Comparison of ENCODE assay signal across 38 cellular contexts in genomic region chr3:146757759-146758158, GRCh38.
"Had no signal": no experiment of that assay in that cellular context is flagged by ENCODE, and none has a peak within 500 bp of the region (broad histone marks: within the 10 kb centered on the region; RNA-seq: fewer than 3 reads in every experiment).

No MANE protein-coding gene starts in this region.

- H3K9me3 ChIP-seq: adrenal gland, ascending aorta, body of pancreas, breast epithelium had no signal

- H3K27ac ChIP-seq: adrenal gland, ascending aorta, body of pancreas, brain microvascular endothelial cell, breast epithelium, cardiac muscle cell had no signal

- H3K4me1 ChIP-seq: adrenal gland, ascending aorta, body of pancreas, breast epithelium had no signal

- H3K9me3 Mint-ChIP-seq: activated naive CD4-positive, alpha-beta T cell treated with anti-CD3 and anti-CD28 coated beads, Interleukin-2, amount 10 ng/mL, durations not matched to agents 7 days and 5 days; activated naive CD8-positive, alpha-beta T cell treated with anti-CD3 and anti-CD28 coated beads for 36 hours; activated naive CD8-positive, alpha-beta T cell treated with anti-CD3 and anti-CD28 coated beads, Interleukin-2, amount 10 ng/mL, durations not matched to agents 7 days and 5 days; activated naive CD8-positive, alpha-beta T cell treated with anti-CD3 and anti-CD28 coated beads, Interleukin-2, amount 50 U/mL, for 24 hours; activated T-helper 1 cell treated with anti-CD3 and anti-CD28 coated beads, Interleukin-12 subunit alpha, Interleukin-12 subunit beta, Interleukin-2, Interleukin-4 antibody, amounts not matched to agents 30 ng/mL and 10 ng/mL and 1 ng/mL, durations not matched to agents 14 hours and 24 hours and 36 hours; activated T-helper 2 cell treated with anti-CD3 and anti-CD28 coated beads, Interferon-gamma antibody, Interleukin-2, Interleukin-4, amounts not matched to agents 10 μg/mL and 5 μg/mL and 100 μg/mL, durations not matched to agents 14 hours and 24 hours and 36 hours; brain had no signal

- H3K4me3 ChIP-seq: adrenal gland, ascending aorta, body of pancreas, breast epithelium, cardiac muscle cell had no signal

- H3K36me3 Mint-ChIP-seq: activated naive CD4-positive, alpha-beta T cell treated with anti-CD3 and anti-CD28 coated beads, Interleukin-2, amount 10 ng/mL, durations not matched to agents 7 days and 5 days; activated naive CD4-positive, alpha-beta T cell treated with anti-CD3 and anti-CD28 coated beads, Interleukin-2, amount 50 U/mL, for 24 hours; activated naive CD4-positive, alpha-beta T cell treated with anti-CD3 and anti-CD28 coated beads, Interleukin-2, amount 50 U/mL, for 72 hours; activated naive CD8-positive, alpha-beta T cell; activated naive CD8-positive, alpha-beta T cell treated with anti-CD3 and anti-CD28 coated beads for 36 hours; activated naive CD8-positive, alpha-beta T cell treated with anti-CD3 and anti-CD28 coated beads, Interleukin-2, amount 10 ng/mL, durations not matched to agents 7 days and 5 days; brain had no signal

- H3K4me1 Mint-ChIP-seq: activated naive CD4-positive, alpha-beta T cell treated with anti-CD3 and anti-CD28 coated beads, Interleukin-2, amount 10 ng/mL, durations not matched to agents 7 days and 5 days; activated naive CD4-positive, alpha-beta T cell treated with anti-CD3 and anti-CD28 coated beads, Interleukin-2, amount 50 U/mL, for 24 hours; activated naive CD8-positive, alpha-beta T cell treated with anti-CD3 and anti-CD28 coated beads for 36 hours; activated naive CD8-positive, alpha-beta T cell treated with anti-CD3 and anti-CD28 coated beads, Interleukin-2, amount 10 ng/mL, durations not matched to agents 7 days and 5 days; activated naive CD8-positive, alpha-beta T cell treated with anti-CD3 and anti-CD28 coated beads, Interleukin-2, amount 50 U/mL, for 24 hours; activated T-helper 17 cell treated with anti-CD3 and anti-CD28 coated beads, Interleukin-2, amount 50 U/mL, for 72 hours; brain; central memory CD8-positive, alpha-beta T cell had no signal

- H3K27me3 ChIP-seq: adrenal gland, ascending aorta, body of pancreas, brain microvascular endothelial cell, breast epithelium, cardiac muscle cell had no signal

- H3K4me3 Mint-ChIP-seq: activated naive CD4-positive, alpha-beta T cell treated with anti-CD3 and anti-CD28 coated beads for 36 hours; activated naive CD4-positive, alpha-beta T cell treated with anti-CD3 and anti-CD28 coated beads, Interleukin-2, amount 10 ng/mL, durations not matched to agents 7 days and 5 days; activated naive CD4-positive, alpha-beta T cell treated with anti-CD3 and anti-CD28 coated beads, Interleukin-2, amount 50 U/mL, for 24 hours; activated naive CD8-positive, alpha-beta T cell; activated naive CD8-positive, alpha-beta T cell treated with anti-CD3 and anti-CD28 coated beads for 36 hours; activated naive CD8-positive, alpha-beta T cell treated with anti-CD3 and anti-CD28 coated beads, Interleukin-2, amount 10 ng/mL, durations not matched to agents 7 days and 5 days; activated naive CD8-positive, alpha-beta T cell treated with anti-CD3 and anti-CD28 coated beads, Interleukin-2, amount 50 U/mL, for 24 hours; activated T-cell treated with anti-CD3 and anti-CD28 coated beads, Interleukin-2, amount 50 U/mL, for 24 hours; activated T-cell treated with anti-CD3 and anti-CD28 coated beads, Interleukin-2, amount 50 U/mL, for 4 hours; activated T-cell treated with anti-CD3 and anti-CD28 coated beads, Interleukin-2, amount 50 U/mL, for 72 hours; activated T-helper 1 cell treated with anti-CD3 and anti-CD28 coated beads, Interleukin-12 subunit alpha, Interleukin-12 subunit beta, Interleukin-2, Interleukin-4 antibody, amounts not matched to agents 30 ng/mL and 10 ng/mL and 1 ng/mL, durations not matched to agents 14 hours and 24 hours and 36 hours; activated T-helper 17 cell treated with anti-CD3 and anti-CD28 coated beads, Interleukin-2, amount 50 U/mL, for 72 hours; brain; central memory CD8-positive, alpha-beta T cell had no signal

- H3K27ac Mint-ChIP-seq: activated naive CD4-positive, alpha-beta T cell treated with anti-CD3 and anti-CD28 coated beads for 36 hours; activated naive CD4-positive, alpha-beta T cell treated with anti-CD3 and anti-CD28 coated beads, Interleukin-2, amount 10 ng/mL, durations not matched to agents 7 days and 5 days; activated naive CD4-positive, alpha-beta T cell treated with anti-CD3 and anti-CD28 coated beads, Interleukin-2, amount 50 U/mL, for 24 hours; activated naive CD4-positive, alpha-beta T cell treated with anti-CD3 and anti-CD28 coated beads, Interleukin-2, amount 50 U/mL, for 72 hours; activated naive CD8-positive, alpha-beta T cell; activated naive CD8-positive, alpha-beta T cell treated with anti-CD3 and anti-CD28 coated beads for 36 hours; activated naive CD8-positive, alpha-beta T cell treated with anti-CD3 and anti-CD28 coated beads, Interleukin-2, amount 10 ng/mL, durations not matched to agents 7 days and 5 days; activated naive CD8-positive, alpha-beta T cell treated with anti-CD3 and anti-CD28 coated beads, Interleukin-2, amount 50 U/mL, for 24 hours; activated T-cell treated with anti-CD3 and anti-CD28 coated beads, Interleukin-2, amount 50 U/mL, for 24 hours; activated T-cell treated with anti-CD3 and anti-CD28 coated beads, Interleukin-2, amount 50 U/mL, for 72 hours; activated T-helper 1 cell treated with anti-CD3 and anti-CD28 coated beads, Interleukin-12 subunit alpha, Interleukin-12 subunit beta, Interleukin-2, Interleukin-4 antibody, amounts not matched to agents 30 ng/mL and 10 ng/mL and 1 ng/mL, durations not matched to agents 14 hours and 24 hours and 36 hours; activated T-helper 17 cell treated with anti-CD3 and anti-CD28 coated beads, Interleukin-2, amount 50 U/mL, for 72 hours; activated T-helper 2 cell treated with anti-CD3 and anti-CD28 coated beads, Interferon-gamma antibody, Interleukin-2, Interleukin-4, amounts not matched to agents 10 μg/mL and 5 μg/mL and 100 μg/mL, durations not matched to agents 14 hours and 24 hours and 36 hours; brain had no signal

- H3K36me3 ChIP-seq: adrenal gland, ascending aorta, brain microvascular endothelial cell, breast epithelium, cardiac muscle cell had no signal

- ATAC-seq: activated naive CD4-positive, alpha-beta T cell treated with anti-CD3 and anti-CD28 coated beads, Interleukin-2, amount 50 U/mL, for 72 hours; activated naive CD8-positive, alpha-beta T cell treated with anti-CD3 and anti-CD28 coated beads, Interleukin-2, amount 50 U/mL, for 24 hours; activated T-cell treated with anti-CD3 and anti-CD28 coated beads, Interleukin-2, amount 50 U/mL, for 4 hours; activated T-cell treated with anti-CD3 and anti-CD28 coated beads, Interleukin-2, amount 50 U/mL, for 72 hours; activated T-helper 17 cell treated with anti-CD3 and anti-CD28 coated beads, Interleukin-2, amount 50 U/mL, for 72 hours; body of pancreas had no signal

- DNase-seq: activated effector memory CD4-positive, alpha-beta T cell treated with anti-CD3 and anti-CD28 coated beads, Interleukin-2, amount 50 U/mL, for 16 hours; activated effector memory CD4-positive, alpha-beta T cell treated with Interleukin-2 at 50 U/mL for 16 hours; activated gamma-delta T cell; activated gamma-delta T cell treated with Interleukin-2 at 50 U/mL for 16 hours; activated naive CD4-positive, alpha-beta T cell; activated naive CD4-positive, alpha-beta T cell treated with anti-CD3 and anti-CD28 coated beads for 36 hours; activated naive CD4-positive, alpha-beta T cell treated with anti-CD3 and anti-CD28 coated beads, Interleukin-2, amount 10 ng/mL, durations not matched to agents 7 days and 5 days; activated naive CD4-positive, alpha-beta T cell treated with anti-CD3 and anti-CD28 coated beads, Interleukin-2, amount 50 U/mL, for 16 hours; activated naive CD4-positive, alpha-beta T cell treated with Interleukin-2 at 50 U/mL for 16 hours; activated naive CD8-positive, alpha-beta T cell treated with anti-CD3 and anti-CD28 coated beads for 36 hours; activated naive CD8-positive, alpha-beta T cell treated with anti-CD3 and anti-CD28 coated beads, Interleukin-2, amount 10 ng/mL, durations not matched to agents 7 days and 5 days; activated naive CD8-positive, alpha-beta T cell treated with anti-CD3 and anti-CD28 coated beads, Interleukin-2, amount 50 U/mL, for 24 hours; activated T-cell treated with anti-CD3 and anti-CD28 coated beads, Interleukin-2, amount 50 U/mL, for 1 hour; activated T-cell treated with anti-CD3 and anti-CD28 coated beads, Interleukin-2, amount 50 U/mL, for 24 hours; activated T-cell treated with anti-CD3 and anti-CD28 coated beads, Interleukin-2, amount 50 U/mL, for 4 hours; activated T-cell treated with anti-CD3 and anti-CD28 coated beads, Interleukin-2, amount 50 U/mL, for 48 hours; activated T-cell treated with anti-CD3 and anti-CD28 coated beads, Interleukin-2, amount 50 U/mL, for 72 hours; adrenal gland; amniotic stem cell; amygdala; anterior cingulate cortex; aorta; body of pancreas; brain microvascular endothelial cell; caudate nucleus; central memory CD4-positive, alpha-beta T cell; cerebellar nuclear complex had no signal
